Comparison of ENCODE assay signal across 26 cellular contexts in the genomic region with DNA sequence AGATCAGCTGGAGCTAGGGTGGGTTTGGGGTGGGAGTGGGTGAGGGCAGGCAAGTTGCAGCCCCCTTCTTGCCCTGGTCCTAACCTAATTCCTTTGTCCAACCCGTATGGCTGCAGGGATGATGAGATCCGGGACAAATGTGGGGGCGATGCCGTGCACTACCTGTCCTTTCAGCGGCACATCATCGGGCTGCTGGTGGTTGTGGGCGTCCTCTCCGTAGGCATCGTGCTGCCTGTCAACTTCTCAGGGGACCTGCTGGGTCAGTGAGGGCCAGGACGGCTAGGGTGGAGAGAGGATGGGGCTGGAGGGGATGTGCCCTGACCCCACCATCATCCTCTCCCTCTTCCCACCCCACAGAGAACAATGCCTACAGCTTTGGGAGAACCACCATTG. TPM values are rescaled to one million over a fixed set of nuclear protein-coding genes. Genes with fewer than 3 reads are reported as not detected.
"Had no signal": no experiment of that assay in that cellular context is flagged by ENCODE, and none has a peak within 500 bp of the region (broad histone marks: within the 10 kb centered on the region; RNA-seq: fewer than 3 reads in every experiment).

No MANE protein-coding gene starts in this region.

- H2AFZ ChIP-seq: PC-9 had no signal

- FAIRE-seq: HTR-8/SVneo had no signal

- H3K27me3 ChIP-seq: MG63, Peyer's patch, SJCRH30 had no signal

- H3K4me3 ChIP-seq: MG63, PC-9, Peyer's patch, SJCRH30 had no signal

- ATAC-seq: Right ventricle myocardium inferior had no signal

- H3K9me3 ChIP-seq: MG63, Peyer's patch, SJCRH30 had no signal

- H3K4me2 ChIP-seq: PC-9 had no signal

- H3K36me3 ChIP-seq: SJCRH30 had no signal

- H3K27ac ChIP-seq: HL-60, PC-9, Peyer's patch, SJCRH30 had no signal

- H3K4me1 ChIP-seq: Peyer's patch, SJCRH30 had no signal

- DNase-seq: Karpas-422; KG1; MG63; NCI-H1092; NCI-H1105 treated with DMSO at 0.1 percent for 48 hours; NCI-H1417 treated with DMSO at 0.1 percent for 48 hours; NCI-H146; NCI-H1694 treated with DMSO at 0.1 percent for 48 hours; NCI-H1930; NCI-H2081; NCI-H2107; NCI-H2227 treated with DMSO at 0.1 percent for 48 hours; NCI-H510A; NCI-H524 treated with DMSO at 0.1 percent for 48 hours; NCI-H69; NCI-H774; NK-92 treated with Interleukin-12 subunit alpha and Interleukin-12 subunit beta, amount 100 ng/mL, for 24 hours; PC-9; Peyer's patch; SHP77 treated with DMSO at 0.1 percent for 48 hours; SJCRH30 had no signal

RNA-seq across cellular contexts. Expression of gene CAPN11, which starts 19.3 kb away (rescaled TPM):
- total RNA-seq: OCI-LY7, PC-9, RPMI7951 had no signal
